Comparison of ENCODE assay signal across 10 cellular contexts in genomic region chrX:96382018-96382417, GRCh38.
ATAC-seq and TF ChIP-seq lines count a peak whose summit lies in the region.
"Had no signal": no experiment of that assay in that cellular context is flagged by ENCODE, and none has a peak within 500 bp of the region (broad histone marks: within the 10 kb centered on the region; RNA-seq: fewer than 3 reads in every experiment).

No MANE protein-coding gene starts in this region.

- ATAC-seq in GM19395 (IDR thresholded peaks at IDR 0.05; ENCODE audit: unreplicated experiment), result no peak
- ATAC-seq: A549; CD8-positive, alpha-beta T cell had no signal

- H3K9ac ChIP-seq in neural cell (ENCODE audit: low read length), result no peak overlapping the region
- H3K9ac ChIP-seq: BLaER1; BLaER1 treated with 17β-estradiol and CSF1 and Interleukin-3, amounts not matched to agents 10 nM and 100 nM had no signal

- no peak overlapping the region for H3K4me3 ChIP-seq in neural cell (ENCODE audit: low read length)
- H3K4me3 ChIP-seq: A549; BLaER1; BLaER1 treated with 17β-estradiol and CSF1 and Interleukin-3, amounts not matched to agents 10 nM and 100 nM had no signal

- no peaks in the 10 kb centered on the region for H3F3A ChIP-seq in neural cell (ENCODE audit: insufficient read depth, low read length, poor library complexity, severe bottlenecking)

- H3K36me3 ChIP-seq in neural cell (ENCODE audit: insufficient read depth, low read length), result no peaks in the 10 kb centered on the region
- H3K36me3 ChIP-seq: BE2C; BLaER1; BLaER1 treated with 17β-estradiol and CSF1 and Interleukin-3, amounts not matched to agents 10 nM and 100 nM had no signal

- TF ChIP-seq CTCF in neural cell (IDR thresholded peaks at IDR 0.05; ENCODE audit: poor library complexity, severe bottlenecking), result no peak

- H3K9me2 ChIP-seq in neural cell (ENCODE audit: insufficient read depth, low read length), result no peaks in the 10 kb centered on the region

- no peak overlapping the region for H3K27ac ChIP-seq in neural cell (ENCODE audit: low read length)
- H3K27ac ChIP-seq: 22Rv1; A549; BLaER1; BLaER1 treated with 17β-estradiol and CSF1 and Interleukin-3, amounts not matched to agents 10 nM and 100 nM; C4-2B had no signal

- H2AFZ ChIP-seq in neural cell (ENCODE audit: low read depth, low read length), result no peak overlapping the region

- no peak overlapping the region for H3K4me2 ChIP-seq in neural cell (ENCODE audit: low read length)
- H3K4me2 ChIP-seq: A549; BLaER1; BLaER1 treated with 17β-estradiol and CSF1 and Interleukin-3, amounts not matched to agents 10 nM and 100 nM had no signal

- no peaks in the 10 kb centered on the region for H3K79me2 ChIP-seq in neural cell (replicated peaks; ENCODE audit: insufficient read depth, low read length)

- TF ChIP-seq EP300 in neural cell (conservative IDR thresholded peaks at IDR 0.05; ENCODE audit: poor library complexity, severe bottlenecking), result peak; percentile 91

- no peaks in the 10 kb centered on the region for H3K9me3 ChIP-seq in neural cell (ENCODE audit: low read length)
- H3K9me3 ChIP-seq: A549; BE2C; BLaER1; BLaER1 treated with 17β-estradiol and CSF1 and Interleukin-3, amounts not matched to agents 10 nM and 100 nM; Caco-2 had no signal

- H4K20me1 ChIP-seq in neural cell (ENCODE audit: insufficient read depth), result no peaks in the 10 kb centered on the region
- H4K20me1 ChIP-seq: BLaER1 had no signal

- no peak for TF ChIP-seq RAD21 in neural cell (conservative IDR thresholded peaks at IDR 0.05)

- H3K27me3 ChIP-seq in neural cell (ENCODE audit: insufficient read depth, low read depth, low read length), result no peaks in the 10 kb centered on the region
- H3K27me3 ChIP-seq: BE2C had no signal

TF ChIP-seq in neural cell, 6 proteins besides CTCF, POLR2A, EP300 and RAD21:
- TF ChIP-seq POLR2AphosphoS5 (IDR thresholded peaks at IDR 0.05) (peak; percentile 74), EZH2 (IDR thresholded peaks at IDR 0.05; ENCODE audit: borderline replicate concordance, insufficient read depth, low read length, poor library complexity, severe bottlenecking) (no peak), REST (IDR thresholded peaks at IDR 0.05; ENCODE audit: borderline replicate concordance) (peak; percentile 21)
